ENCODE assay signal across 19 cellular contexts in the genomic region with DNA sequence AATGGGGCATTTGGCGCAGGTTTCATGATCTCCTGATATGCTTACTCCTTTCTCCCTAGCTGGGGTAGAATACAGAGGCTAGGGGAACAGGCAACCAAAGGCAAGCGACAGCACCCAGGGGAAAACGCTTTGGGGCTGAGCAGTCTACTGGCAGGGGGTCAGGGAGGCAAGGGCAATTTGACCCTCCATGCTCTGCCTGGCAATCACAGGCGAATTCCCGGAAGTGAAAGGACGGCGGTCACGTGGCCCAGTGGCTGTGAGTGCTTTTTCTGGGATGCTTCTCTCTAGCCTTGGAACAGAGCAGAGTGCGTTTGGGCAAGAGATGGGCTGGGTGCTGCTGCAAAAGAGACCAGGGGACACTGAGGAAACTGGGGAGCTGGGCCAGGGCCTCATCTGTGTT. TPM values are rescaled to one million over a fixed set of nuclear protein-coding genes. Genes with fewer than 3 reads are reported as not detected.
DNase-seq lines count a peak whose midpoint lies in the region; ATAC-seq and TF ChIP-seq lines count a peak whose summit lies in the region.
"Had no signal": no experiment of that assay in that cellular context is flagged by ENCODE, and none has a peak within 500 bp of the region (broad histone marks: within the 10 kb centered on the region; RNA-seq: fewer than 3 reads in every experiment).

No MANE protein-coding gene starts in this region.

- H3K4me3 ChIP-seq in esophagus squamous epithelium, result peak overlapping the region in 2 of 4 donors; percentile 66 to 80
- no peak overlapping the region for H3K4me3 ChIP-seq in muscle layer of duodenum (ENCODE audit: low read depth in 1 of 2, low read length in 2 of 2)
- H3K4me3 ChIP-seq in tibial nerve, result peak overlapping the region in 2 of 4 donors; percentile 90 to 95
- H3K4me3 ChIP-seq: BLaER1 treated with 17β-estradiol and CSF1 and Interleukin-3, amounts not matched to agents 10 nM and 100 nM had no signal

- H3K36me3 ChIP-seq in esophagus squamous epithelium, result peaks cover 0 to 67% (median 29%) of the 10 kb centered on the region in 3 donors
- H3K36me3 ChIP-seq in muscle layer of duodenum (ENCODE audit: control insufficient read depth in 1 of 2, insufficient read depth in 2 of 2, low read length in 2 of 2), result peaks cover 39 to 47% of the 10 kb centered on the region in 2 donors
- peaks cover 8 to 100% (median 18%) of the 10 kb centered on the region in 3 donors for H3K36me3 ChIP-seq in tibial nerve

- peaks cover 6% of the 10 kb centered on the region for H3K4me1 Mint-ChIP-seq in activated naive CD4-positive, alpha-beta T cell treated with anti-CD3 and anti-CD28 coated beads, Interleukin-2, amount 50 U/mL, for 24 hours
- H3K4me1 Mint-ChIP-seq in activated naive CD4-positive, alpha-beta T cell treated with anti-CD3 and anti-CD28 coated beads for 36 hours (ENCODE audit: low read depth), result peaks cover 2% of the 10 kb centered on the region

- H3K27ac ChIP-seq in esophagus squamous epithelium, result peak overlapping the region in 3 of 4 donors; percentile 89 to 96 (median 91)
- peak overlapping the region; percentile 22 for H3K27ac ChIP-seq in muscle layer of duodenum (ENCODE audit: low read length)
- H3K27ac ChIP-seq in tibial nerve, result peak overlapping the region; percentile 38 to 95 (median 89)
- H3K27ac ChIP-seq: BLaER1 treated with 17β-estradiol and CSF1 and Interleukin-3, amounts not matched to agents 10 nM and 100 nM; HL-60; suprapubic skin had no signal

- no peaks in the 10 kb centered on the region for H3K9me3 Mint-ChIP-seq in activated naive CD4-positive, alpha-beta T cell treated with anti-CD3 and anti-CD28 coated beads, Interleukin-2, amount 50 U/mL, for 24 hours
- no peaks in the 10 kb centered on the region for H3K9me3 Mint-ChIP-seq in activated naive CD4-positive, alpha-beta T cell treated with anti-CD3 and anti-CD28 coated beads for 36 hours
- H3K9me3 Mint-ChIP-seq: T-helper 1 cell treated with Interleukin-12 subunit alpha and Interleukin-12 subunit beta and Interleukin-4 antibody, amounts not matched to agents 30 μg/mL and 1 μg/mL, for 36 hours; WTC11 had no signal

- TF ChIP-seq EP300 in tibial nerve (IDR thresholded peaks at IDR 0.05), result peak in 1 of 2 donors; percentile 43

- 68 to 94% methylated on average over 6 of the region's 9 CpGs for WGBS in esophagus squamous epithelium, 2 donors
- 76 to 81% methylated on average over 9 of the region's 9 CpGs for WGBS in tibial nerve, 2 donors

- H3K4me3 Mint-ChIP-seq in activated naive CD4-positive, alpha-beta T cell treated with anti-CD3 and anti-CD28 coated beads, Interleukin-2, amount 50 U/mL, for 24 hours, result no peak overlapping the region
- no peak overlapping the region for H3K4me3 Mint-ChIP-seq in activated naive CD4-positive, alpha-beta T cell treated with anti-CD3 and anti-CD28 coated beads for 36 hours
- H3K4me3 Mint-ChIP-seq: T-helper 1 cell treated with Interleukin-12 subunit alpha and Interleukin-12 subunit beta and Interleukin-4 antibody, amounts not matched to agents 30 μg/mL and 1 μg/mL, for 36 hours; WTC11 had no signal

- H3K4me1 ChIP-seq in esophagus squamous epithelium (peaks cover 33 to 98% (median 61%) of the 10 kb centered on the region in 3 donors), muscle layer of duodenum (ENCODE audit: control insufficient read depth in 1 of 2, insufficient read depth in 2 of 2, low read length in 2 of 2) (peaks cover 31 to 37% of the 10 kb centered on the region in 2 donors), tibial nerve (peaks cover 0 to 75% (median 43%) of the 10 kb centered on the region in 4 donors)

- DNase-seq in activated naive CD4-positive, alpha-beta T cell treated with anti-CD3 and anti-CD28 coated beads for 36 hours, result no peak
- DNase-seq in esophagus squamous epithelium (lab: John Stamatoyannopoulos, UW) (no peak), tibial nerve (ENCODE audit: low spot score in 2 of 2) (no peak), posterior vena cava (ENCODE audit: low spot score) (no peak), HuH-7.5 (ENCODE audit: low spot score) (no peak)
- DNase-seq: anterior cingulate cortex; HCEC 1CT; MV-4-11; NCI-H526; stimulated activated CD4-positive, alpha-beta T cell treated with anti-CD3 and anti-CD28 coated beads, Interleukin-2, amount 100 ng/mL, for 48 hours had no signal

- H3K27ac Mint-ChIP-seq in activated naive CD4-positive, alpha-beta T cell treated with anti-CD3 and anti-CD28 coated beads, Interleukin-2, amount 50 U/mL, for 24 hours, result peak overlapping the region; percentile 17
- H3K27ac Mint-ChIP-seq in activated naive CD4-positive, alpha-beta T cell treated with anti-CD3 and anti-CD28 coated beads for 36 hours, result no peak overlapping the region
- H3K27ac Mint-ChIP-seq: T-helper 1 cell treated with Interleukin-12 subunit alpha and Interleukin-12 subunit beta and Interleukin-4 antibody, amounts not matched to agents 30 μg/mL and 1 μg/mL, for 36 hours; WTC11 had no signal

- TF ChIP-seq POLR2A in esophagus squamous epithelium (IDR thresholded peaks at IDR 0.05) (no peak), tibial nerve (IDR thresholded peaks at IDR 0.05) (peak in 1 of 2 donors; percentile 2)

- CTCF ChIA-PET in activated naive CD4-positive, alpha-beta T cell treated with anti-CD3 and anti-CD28 coated beads for 36 hours (lab: Charles Lee), result no interaction called here

- intact Hi-C loops in activated naive CD4-positive, alpha-beta T cell treated with anti-CD3 and anti-CD28 coated beads for 36 hours (cut with micrococcal nuclease), result no loop called here
- intact Hi-C loops in esophagus squamous epithelium (cut with DNase I) (no loop called here), posterior vena cava (cut with DNase I) (no loop called here)

- no peaks in the 10 kb centered on the region for H3K9me3 ChIP-seq in esophagus squamous epithelium
- no peaks in the 10 kb centered on the region for H3K9me3 ChIP-seq in muscle layer of duodenum (ENCODE audit: control insufficient read depth in 1 of 2, low read length in 2 of 2)
- H3K9me3 ChIP-seq in tibial nerve, result no peaks in the 10 kb centered on the region
- H3K9me3 ChIP-seq: BLaER1 treated with 17β-estradiol and CSF1 and Interleukin-3, amounts not matched to agents 10 nM and 100 nM; suprapubic skin had no signal

- peaks cover 7% of the 10 kb centered on the region for H3K36me3 Mint-ChIP-seq in activated naive CD4-positive, alpha-beta T cell treated with anti-CD3 and anti-CD28 coated beads, Interleukin-2, amount 50 U/mL, for 24 hours
- peaks cover 18% of the 10 kb centered on the region for H3K36me3 Mint-ChIP-seq in activated naive CD4-positive, alpha-beta T cell treated with anti-CD3 and anti-CD28 coated beads for 36 hours (ENCODE audit: low read depth)

- TF ChIP-seq CTCF in esophagus squamous epithelium (IDR thresholded peaks at IDR 0.05) (no peak), tibial nerve (IDR thresholded peaks at IDR 0.05) (no peak)

- ATAC-seq in HG02840 (IDR thresholded peaks at IDR 0.05; ENCODE audit: low FRiP score, unreplicated experiment), result no peak
- ATAC-seq: WTC11 had no signal

- H3K27me3 ChIP-seq in esophagus squamous epithelium, result no peaks in the 10 kb centered on the region
- H3K27me3 ChIP-seq in muscle layer of duodenum (ENCODE audit: low read depth, low read length), result no peaks in the 10 kb centered on the region
- no peaks in the 10 kb centered on the region for H3K27me3 ChIP-seq in tibial nerve
- H3K27me3 ChIP-seq: suprapubic skin had no signal

- peaks cover 2% of the 10 kb centered on the region for H3K27me3 Mint-ChIP-seq in activated naive CD4-positive, alpha-beta T cell treated with anti-CD3 and anti-CD28 coated beads, Interleukin-2, amount 50 U/mL, for 24 hours
- H3K27me3 Mint-ChIP-seq in activated naive CD4-positive, alpha-beta T cell treated with anti-CD3 and anti-CD28 coated beads for 36 hours (ENCODE audit: low read depth), result peaks cover under 1% of the 10 kb centered on the region

RNA-seq across cellular contexts. Expression of a gene that starts 5.7 kb away (rescaled TPM):
- not detected for total RNA-seq in activated naive CD4-positive, alpha-beta T cell treated with anti-CD3 and anti-CD28 coated beads for 36 hours
- 1,000 to 10,000 TPM in 1 of 4 donors, 100 to 1,000 TPM in 3; 166 to 1,028 (median 489) TPM for total RNA-seq in esophagus squamous epithelium
- total RNA-seq in tibial nerve, result 1,000 to 10,000 TPM; 3,864 to 9,036 (median 5,113) TPM
- 1,000 to 10,000 TPM in 1 of 2 donors, 100 to 1,000 TPM in 1; 993 to 1,026 TPM for total RNA-seq in posterior vena cava
- total RNA-seq: activated CD8-positive, alpha-beta memory T cell treated with anti-CD3 and anti-CD28 coated beads for 36 hours had no signal

RNA-seq across cellular contexts. Expression of a gene that starts 54.7 kb away (rescaled TPM):
- 100 to 1,000 TPM; 238 to 263 TPM for total RNA-seq in activated naive CD4-positive, alpha-beta T cell treated with anti-CD3 and anti-CD28 coated beads for 36 hours
- total RNA-seq in esophagus squamous epithelium (100 to 1,000 TPM in 1 of 4 donors, 10 to 100 TPM in 3; 55.5 to 109 (median 95.4) TPM), tibial nerve (100 to 1,000 TPM in 1 of 4 donors, 10 to 100 TPM in 3; 91.2 to 108 (median 94.3) TPM), posterior vena cava (10 to 100 TPM; 56.7 to 77.5 TPM)

Comparison
In these comparisons a context has a peak if more than half of its experiments do, and no peak if none do; other contexts are left out.
1. H3K27ac ChIP-seq: peak in every context shown above with its lines; median percentile 91 in esophagus squamous epithelium; 89 in tibial nerve; 22 in muscle layer of duodenum.
2. RNA of a gene that starts 5.7 kb away (total RNA-seq): 3,864 to 9,036 TPM in tibial nerve, 993 to 1,026 TPM in posterior vena cava and 166 to 1,028 TPM in esophagus squamous epithelium; not detected in activated naive CD4-positive, alpha-beta T cell treated with anti-CD3 and anti-CD28 coated beads for 36 hours; every median in the first group is over 100 times any median in the second.